Comparison of ENCODE assay signal across 1 cellular context in genomic region chr9:104746285-104746684, GRCh38.
TF ChIP-seq lines count a peak whose summit lies in the region.

No MANE protein-coding gene starts in this region.

TF ChIP-seq in GM12878, 131 proteins besides CTCF, POLR2A, EP300 and RAD21:
- TF ChIP-seq BHLHE40 (IDR thresholded peaks at IDR 0.05; ENCODE audit: borderline replicate concordance in 1 of 2, low read depth in 2 of 2, low read length in 1 of 2) (no peak), POLR2AphosphoS5 (IDR thresholded peaks at IDR 0.05; ENCODE audit: low read length) (no peak), CREB1 (IDR thresholded peaks at IDR 0.05; ENCODE audit: low read depth) (no peak), PRDM15 (CRISPR knock-in tag; IDR thresholded peaks at IDR 0.05) (no peak), CREM (IDR thresholded peaks at IDR 0.05; ENCODE audit: low read depth) (no peak), BCL3 (IDR thresholded peaks at IDR 0.05; ENCODE audit: borderline replicate concordance, insufficient read depth, low read depth, low read length, poor library complexity, severe bottlenecking) (no peak), SMARCA5 (IDR thresholded peaks at IDR 0.05) (no peak), POLR2AphosphoS2 (IDR thresholded peaks at IDR 0.05; ENCODE audit: low read depth, low read length) (no peak), ZNF207 (IDR thresholded peaks at IDR 0.05; ENCODE audit: borderline replicate concordance) (no peak), ZNF687 (IDR thresholded peaks at IDR 0.05) (no peak), ZSCAN29 (IDR thresholded peaks at IDR 0.05) (no peak), ZBTB11 (CRISPR knock-in tag; IDR thresholded peaks at IDR 0.05) (no peak), MXI1 (IDR thresholded peaks at IDR 0.05; ENCODE audit: low read depth, low read length) (no peak), ATF7 (IDR thresholded peaks at IDR 0.05; ENCODE audit: low read depth) (no peak), IKZF1 (conservative IDR thresholded peaks at IDR 0.05) (no peak), STAT3 (IDR thresholded peaks at IDR 0.05; ENCODE audit: low read depth, low read length) (no peak), MTA2 (IDR thresholded peaks at IDR 0.05; ENCODE audit: low read depth) (no peak), E2F4 (IDR thresholded peaks at IDR 0.05; ENCODE audit: low read depth, low read length) (no peak)
